In the genomic region with DNA sequence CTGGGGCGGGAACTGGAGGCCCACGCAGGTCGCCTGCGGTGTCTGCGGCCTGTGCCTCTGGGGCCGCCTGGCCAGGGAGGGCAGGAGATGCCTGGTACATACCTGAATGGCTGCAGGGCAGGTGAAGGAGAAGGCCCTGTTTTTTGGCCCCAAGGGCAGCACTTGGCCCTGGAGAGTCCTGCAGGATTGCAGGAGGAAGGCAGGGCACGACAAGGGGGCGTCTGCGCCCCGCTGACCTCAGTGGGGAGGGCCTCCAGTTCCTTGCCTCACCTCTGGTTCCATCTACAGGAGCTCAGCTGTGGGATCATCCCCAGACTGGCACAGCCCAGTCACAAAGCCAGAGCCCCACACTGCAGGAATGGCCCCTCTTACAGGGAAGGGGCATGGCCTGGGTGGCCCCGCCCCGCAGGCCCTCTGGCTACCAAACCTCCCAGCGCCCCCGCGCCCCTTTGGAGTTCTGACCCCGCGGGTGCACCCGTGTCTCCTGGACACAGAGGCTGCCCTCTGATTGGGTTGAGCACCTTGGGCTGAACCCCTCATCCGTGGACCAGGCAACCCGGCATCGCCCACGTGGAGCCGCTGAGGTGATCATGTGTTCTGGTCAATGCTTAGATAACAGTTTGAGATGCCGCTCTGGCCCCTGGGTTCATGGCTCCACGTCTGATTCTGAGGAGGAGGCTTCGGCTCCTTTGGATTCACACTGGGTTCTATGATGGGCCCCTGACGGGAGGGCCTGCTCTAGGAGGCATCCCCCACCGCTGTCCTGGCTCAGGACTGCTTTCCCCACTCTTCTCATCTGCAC, we compare ENCODE assay signal across 8 cellular contexts. TPM values are rescaled to one million over a fixed set of nuclear protein-coding genes. Genes with fewer than 3 reads are reported as not detected.
DNase-seq lines count a peak whose midpoint lies in the region; ATAC-seq and TF ChIP-seq lines count a peak whose summit lies in the region.

No MANE protein-coding gene starts in this region.

- H3K4me1 ChIP-seq in endocrine pancreas (ENCODE audit: control insufficient read depth, insufficient read depth, low read length) (no peaks in the 10 kb centered on the region), ovary (ENCODE audit: insufficient read depth) (peaks cover 6% of the 10 kb centered on the region)

- H3K4me3 ChIP-seq in endocrine pancreas (ENCODE audit: control insufficient read depth, insufficient read depth, low read length) (no peak overlapping the region), ovary (peak overlapping the region; percentile 87), lower leg skin (ENCODE audit: low read depth, poor library complexity, severe bottlenecking) (no peak overlapping the region)

- TF ChIP-seq EP300 in ovary (IDR thresholded peaks at IDR 0.05) = no peak

- H3K27me3 ChIP-seq in endocrine pancreas (ENCODE audit: control insufficient read depth, insufficient read depth, low read length) (peaks cover 4% of the 10 kb centered on the region), ovary (no peaks in the 10 kb centered on the region)

- intact Hi-C loops in ovary (cut with DNase I) (loop anchor here in 3 of 4 donors (1.0 to 10.0 kb wide), 3 partner anchors 135 to 1011 kb away; partner anchors contain the start of gene MMEL1 (in 1 of the 3)), lower leg skin (cut with DNase I; ENCODE audit: low total_unique reads) (loop anchor here (1.0 kb wide), 1 partner anchor 135 kb away; no protein-coding TSS in a partner anchor)

- H3K9ac ChIP-seq in endocrine pancreas (ENCODE audit: control insufficient read depth, insufficient read depth, low read length) = peak overlapping the region; percentile 2

- peak; percentile 17 to 22 for DNase-seq in activated CD4-positive, alpha-beta T cell treated with anti-CD3 and anti-CD28 coated beads for 4 hours
- no peak for DNase-seq in activated CD4-positive, alpha-beta T cell treated with anti-CD3 and anti-CD28 coated beads, Interleukin-2, amount 50 U/mL, for 1 hour
- peak in 2 of 5 donors; percentile 31 to 44 for DNase-seq in ovary
- no peak for DNase-seq in AG08396 (ENCODE audit: low spot score)
- DNase-seq in lower leg skin (ENCODE audit: low spot score in 2 of 2) = no peak
- no peak for DNase-seq in GM20000 (ENCODE audit: low spot score)

- WGBS in ovary, 3 donors = 40 to 56% (median 44%) methylated on average over 27 to 28 of the region's 28 CpGs
- WGBS in lower leg skin, 2 donors = 26 to 43% methylated on average over 8 to 17 of the region's 28 CpGs

- no peak for TF ChIP-seq POLR2A in ovary (IDR thresholded peaks at IDR 0.05)
- TF ChIP-seq POLR2A in lower leg skin (IDR thresholded peaks at IDR 0.05) = no peak

- peak; percentile 2; the same call in 2 of the 3 replicates for ATAC-seq in SK-N-SH treated with all-trans-retinoic acid at 6 μM for 48 hours

- TF ChIP-seq CTCF in ovary (IDR thresholded peaks at IDR 0.05) (no peak), lower leg skin (IDR thresholded peaks at IDR 0.05) (no peak), GM20000 (IDR thresholded peaks at IDR 0.05; ENCODE audit: extremely low read depth, missing control alignments) (no peak)

- peak overlapping the region in 1 of 2 donors; percentile 82 for H3K27ac ChIP-seq in ovary

- no peaks in the 10 kb centered on the region for H3K36me3 ChIP-seq in endocrine pancreas (ENCODE audit: control insufficient read depth, insufficient read depth, low read length)
- H3K36me3 ChIP-seq in ovary = no peaks in the 10 kb centered on the region

- no peaks in the 10 kb centered on the region for H3K9me3 ChIP-seq in endocrine pancreas (ENCODE audit: control insufficient read depth, low read length)
- no peaks in the 10 kb centered on the region for H3K9me3 ChIP-seq in ovary

TF ChIP-seq in SK-N-SH treated with all-trans-retinoic acid at 6 μM for 48 hours, 23 proteins besides CTCF, POLR2A, EP300 and RAD21 (continues in another document):
- TF ChIP-seq ARNTL (CRISPR knock-in tag; IDR thresholded peaks at IDR 0.05; ENCODE audit: borderline replicate concordance, low read depth) = no peak
- TF ChIP-seq, protein P1, sequence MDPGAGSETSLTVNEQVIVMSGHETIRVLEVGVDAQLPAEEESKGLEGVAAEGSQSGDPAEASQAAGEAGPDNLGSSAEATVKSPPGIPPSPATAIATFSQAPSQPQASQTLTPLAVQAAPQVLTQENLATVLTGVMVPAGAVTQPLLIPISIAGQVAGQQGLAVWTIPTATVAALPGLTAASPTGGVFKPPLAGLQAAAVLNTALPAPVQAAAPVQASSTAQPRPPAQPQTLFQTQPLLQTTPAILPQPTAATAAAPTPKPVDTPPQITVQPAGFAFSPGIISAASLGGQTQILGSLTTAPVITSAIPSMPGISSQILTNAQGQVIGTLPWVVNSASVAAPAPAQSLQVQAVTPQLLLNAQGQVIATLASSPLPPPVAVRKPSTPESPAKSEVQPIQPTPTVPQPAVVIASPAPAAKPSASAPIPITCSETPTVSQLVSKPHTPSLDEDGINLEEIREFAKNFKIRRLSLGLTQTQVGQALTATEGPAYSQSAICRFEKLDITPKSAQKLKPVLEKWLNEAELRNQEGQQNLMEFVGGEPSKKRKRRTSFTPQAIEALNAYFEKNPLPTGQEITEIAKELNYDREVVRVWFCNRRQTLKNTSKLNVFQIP (CRISPR knock-in tag; IDR thresholded peaks at IDR 0.05; ENCODE audit: borderline replicate concordance, low read depth) = no peak
- TF ChIP-seq ZC3H10 (CRISPR knock-in tag; IDR thresholded peaks at IDR 0.05) = no peak
- TF ChIP-seq GLIS3 (CRISPR knock-in tag; IDR thresholded peaks at IDR 0.05) = no peak
- TF ChIP-seq ISL1 (CRISPR knock-in tag; IDR thresholded peaks at IDR 0.05) = no peak
- no peak for TF ChIP-seq TCF4 (CRISPR knock-in tag; IDR thresholded peaks at IDR 0.05; ENCODE audit: borderline replicate concordance)
- TF ChIP-seq TSHZ2 (CRISPR knock-in tag; IDR thresholded peaks at IDR 0.05) = no peak
- TF ChIP-seq ESRRG (CRISPR knock-in tag; IDR thresholded peaks at IDR 0.05) = no peak
- TF ChIP-seq SNAI2 (CRISPR knock-in tag; IDR thresholded peaks at IDR 0.05) = no peak
- TF ChIP-seq BACH2 (CRISPR knock-in tag; IDR thresholded peaks at IDR 0.05; ENCODE audit: borderline replicate concordance) = no peak
- no peak for TF ChIP-seq PATZ1 (CRISPR knock-in tag; IDR thresholded peaks at IDR 0.05; ENCODE audit: borderline replicate concordance)
- TF ChIP-seq, protein P2, sequence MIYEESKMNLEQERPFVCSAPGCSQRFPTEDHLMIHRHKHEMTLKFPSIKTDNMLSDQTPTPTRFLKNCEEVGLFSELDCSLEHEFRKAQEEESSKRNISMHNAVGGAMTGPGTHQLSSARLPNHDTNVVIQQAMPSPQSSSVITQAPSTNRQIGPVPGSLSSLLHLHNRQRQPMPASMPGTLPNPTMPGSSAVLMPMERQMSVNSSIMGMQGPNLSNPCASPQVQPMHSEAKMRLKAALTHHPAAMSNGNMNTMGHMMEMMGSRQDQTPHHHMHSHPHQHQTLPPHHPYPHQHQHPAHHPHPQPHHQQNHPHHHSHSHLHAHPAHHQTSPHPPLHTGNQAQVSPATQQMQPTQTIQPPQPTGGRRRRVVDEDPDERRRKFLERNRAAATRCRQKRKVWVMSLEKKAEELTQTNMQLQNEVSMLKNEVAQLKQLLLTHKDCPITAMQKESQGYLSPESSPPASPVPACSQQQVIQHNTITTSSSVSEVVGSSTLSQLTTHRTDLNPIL (CRISPR knock-in tag; IDR thresholded peaks at IDR 0.05; ENCODE audit: low read depth) = no peak
- no peak for TF ChIP-seq ZNF70 (CRISPR knock-in tag; IDR thresholded peaks at IDR 0.05)

RNA-seq across cellular contexts. Expression of gene PEX10, which starts 1.3 kb away (rescaled TPM):
- total RNA-seq in ovary = 10 to 100 TPM; 14.4 to 25.9 (median 23.0) TPM
- 10 to 100 TPM; 14.5 to 19.3 TPM for polyA plus RNA-seq in ovary
- 10 to 100 TPM; 18.3 to 35.9 (median 27.7) TPM for total RNA-seq in lower leg skin

RNA-seq across cellular contexts. Expression of gene RER1, which starts 22.1 kb away (rescaled TPM):
- total RNA-seq in ovary (100 to 1,000 TPM in 3 of 7 donors, 10 to 100 TPM in 4; 51.0 to 130 (median 99.0) TPM), lower leg skin (100 to 1,000 TPM in 1 of 4 donors, 10 to 100 TPM in 3; 67.4 to 114 (median 70.7) TPM)
- 100 to 1,000 TPM in 1 of 2 donors, 10 to 100 TPM in 1; 66.0 to 224 TPM for polyA plus RNA-seq in ovary

RNA-seq across cellular contexts. Expression of gene MORN1, which starts 22.3 kb away (rescaled TPM):
- total RNA-seq in ovary (10 to 100 TPM; 15.6 to 24.2 (median 17.8) TPM), lower leg skin (1 to 10 TPM; 5.7 to 9.7 (median 7.1) TPM)
- polyA plus RNA-seq in ovary = 1 to 10 TPM; 1.7 to 8.6 TPM

Comparison
In these comparisons a context has a peak if more than half of its experiments do, and no peak if none do; other contexts are left out.
1. DNase-seq: peak in activated CD4-positive, alpha-beta T cell treated with anti-CD3 and anti-CD28 coated beads for 4 hours (2 of 2); none in activated CD4-positive, alpha-beta T cell treated with anti-CD3 and anti-CD28 coated beads, Interleukin-2, amount 50 U/mL, for 1 hour (single experiment), AG08396 (single experiment), lower leg skin (0 of 2) and GM20000 (single experiment).